ENCODE assay signal across 19 cellular contexts in genomic region chr5:112192886-112193285, GRCh38.
DNase-seq lines count a peak whose midpoint lies in the region; ATAC-seq and TF ChIP-seq lines count a peak whose summit lies in the region.
"Had no signal": no experiment of that assay in that cellular context is flagged by ENCODE, and none has a peak within 500 bp of the region (broad histone marks: within the 10 kb centered on the region; RNA-seq: fewer than 3 reads in every experiment).

No MANE protein-coding gene starts in this region.

- no peaks in the 10 kb centered on the region for H3K27me3 ChIP-seq in SJCRH30
- H3K27me3 ChIP-seq: BLaER1 had no signal

- H3K4me1 ChIP-seq in SJCRH30, result no peaks in the 10 kb centered on the region
- H3K4me1 ChIP-seq: BLaER1, Caco-2, HAP-1 had no signal

- H3K9me3 ChIP-seq in SJCRH30 (replicated peaks), result no peaks in the 10 kb centered on the region
- H3K9me3 ChIP-seq: BLaER1, Caco-2, HAP-1 had no signal

- H3K4me3 ChIP-seq in choroid plexus epithelial cell (ENCODE audit: low read depth, low read length) (no peak overlapping the region), fibroblast of villous mesenchyme (ENCODE audit: low read depth, low read length) (no peak overlapping the region), SJCRH30 (no peak overlapping the region)
- H3K4me3 ChIP-seq: BLaER1, GM23338, HAP-1 had no signal

- no peaks in the 10 kb centered on the region for H3K36me3 ChIP-seq in SJCRH30
- H3K36me3 ChIP-seq: BLaER1, HAP-1 had no signal

- ATAC-seq in HG03135 (IDR thresholded peaks at IDR 0.05; ENCODE audit: unreplicated experiment) (no peak), GM18909 (IDR thresholded peaks at IDR 0.05; ENCODE audit: poor library complexity, unreplicated experiment) (no peak)
- ATAC-seq: CD8-positive, alpha-beta T cell; GM23338 had no signal

- H3K27ac ChIP-seq in SJCRH30, result no peak overlapping the region
- H3K27ac ChIP-seq: 22Rv1, BLaER1, C4-2B had no signal

- TF ChIP-seq CTCF in choroid plexus epithelial cell (conservative IDR thresholded peaks at IDR 0.05; ENCODE audit: low read depth, low read length), result no peak
- no peak for TF ChIP-seq CTCF in fibroblast of villous mesenchyme (IDR thresholded peaks at IDR 0.05; ENCODE audit: insufficient read depth, low read depth, low read length)

- DNase-seq in OCI-M1 (lab: John Stamatoyannopoulos, UW) (peak; percentile 12), choroid plexus epithelial cell (ENCODE audit: low read depth) (peak; percentile 11), fibroblast of villous mesenchyme (ENCODE audit: low read depth) (peak; percentile 26), middle frontal gyrus (ENCODE audit: extremely low spot score, low spot score) (peak; percentile 43), SJCRH30 (no peak), NCI-H2081 treated with DMSO at 0.1 percent for 48 hours (lab: John Stamatoyannopoulos, UW) (no peak)
- DNase-seq: Caco-2; CD4-positive, CD25-positive, alpha-beta regulatory T cell; CD8-positive, alpha-beta T cell; DMS153; DND-41; HFFc6 had no signal

Comparison
In these comparisons a context has a peak if more than half of its experiments do, and no peak if none do; other contexts are left out.
1. DNase-seq: peak in OCI-M1 (single experiment), choroid plexus epithelial cell (single experiment), fibroblast of villous mesenchyme (single experiment) and middle frontal gyrus (single experiment); none in SJCRH30 (0 of 2) and NCI-H2081 treated with DMSO at 0.1 percent for 48 hours (single experiment).